Comparison of ENCODE assay signal across 1 cellular context in the genomic region with DNA sequence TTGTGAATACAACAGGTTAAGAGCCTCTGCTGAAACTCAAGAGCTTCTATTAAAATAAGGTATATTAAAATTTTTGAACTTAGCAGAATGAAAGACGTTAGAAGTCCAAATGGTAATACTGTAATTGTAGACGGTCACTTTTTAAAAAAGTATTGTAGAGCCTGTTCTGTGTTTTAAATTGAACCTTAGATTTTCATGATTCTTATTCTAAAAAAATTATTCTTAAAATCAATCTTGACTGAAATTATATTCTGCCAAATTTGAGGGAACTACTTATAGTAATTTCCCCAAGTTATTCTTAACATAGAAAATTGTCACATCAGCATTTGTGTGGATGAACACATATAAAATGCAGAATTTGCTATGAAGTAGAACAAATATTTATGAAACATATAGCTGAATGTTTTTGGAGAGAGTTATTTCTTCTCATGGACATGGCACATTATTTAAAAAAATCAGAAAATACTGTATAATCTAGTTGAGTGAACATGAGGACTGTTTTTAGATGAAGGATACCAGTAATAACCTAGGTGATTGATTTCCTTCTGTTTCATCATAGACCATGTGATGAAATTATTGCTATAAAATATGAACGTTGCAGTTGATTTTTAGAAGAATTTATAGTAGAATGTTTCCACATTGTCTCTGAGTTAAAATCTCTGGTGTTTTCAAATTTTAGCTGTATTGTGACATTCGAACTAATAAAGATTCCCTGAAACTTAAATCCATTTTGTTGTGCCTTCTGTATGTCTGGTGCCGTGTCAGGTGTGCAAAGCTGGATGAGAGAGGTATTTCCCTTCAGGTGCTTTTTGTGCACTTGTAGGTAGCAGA.
TF ChIP-seq lines count a peak whose summit lies in the region.

No MANE protein-coding gene starts in this region.

TF ChIP-seq in H1, 55 proteins besides CTCF, POLR2A, EP300 and RAD21:
- peak; percentile 67; the same call in 1 of the 2 replicates for TF ChIP-seq MAFK (IDR thresholded peaks at IDR 0.05; ENCODE audit: low read depth, low read length)
- no peak for TF ChIP-seq SIN3A (conservative IDR thresholded peaks at IDR 0.05 in 1 of 2, IDR thresholded peaks at IDR 0.05 in 1 of 2; ENCODE audit: low read depth in 1 of 2, low read length in 2 of 2)
